ENCODE assay signal across 38 cellular contexts in genomic region chr17:41462705-41463104, GRCh38. TPM values are rescaled to one million over a fixed set of nuclear protein-coding genes. Genes with fewer than 3 reads are reported as not detected.
"Had no signal": no experiment of that assay in that cellular context is flagged by ENCODE, and none has a peak within 500 bp of the region (broad histone marks: within the 10 kb centered on the region; RNA-seq: fewer than 3 reads in every experiment).

No MANE protein-coding gene starts in this region.

- DNase-seq: Karpas-422, Kasumi-1, KG1, MG63, MM.1S, MV-4-11, NCI-H1048, NCI-H1092, NCI-H1092 treated with DMSO at 0.1 percent for 48 hours, NCI-H1105, NCI-H1105 treated with DMSO at 0.1 percent for 48 hours, NCI-H1417, NCI-H1417 treated with DMSO at 0.1 percent for 48 hours, NCI-H1436, NCI-H1436 treated with DMSO at 0.1 percent for 48 hours, NCI-H146, NCI-H1694, NCI-H1694 treated with DMSO at 0.1 percent for 48 hours, NCI-H187, NCI-H187 treated with DMSO at 0.1 percent for 48 hours, NCI-H1930, NCI-H2029, NCI-H2029 treated with DMSO at 0.1 percent for 48 hours, NCI-H2081, NCI-H2081 treated with DMSO at 0.1 percent for 48 hours, NCI-H2107, NCI-H2171, NCI-H2171 treated with DMSO at 0.1 percent for 48 hours, NCI-H2227 treated with DMSO at 0.1 percent for 48 hours, NCI-H226, NCI-H345, NCI-H446, NCI-H446 treated with DMSO at 0.1 percent for 48 hours had no signal

- H3K9ac ChIP-seq: KMS-11 had no signal

- H3K4me2 ChIP-seq: KMS-11 had no signal

- H3K4me3 ChIP-seq: MG63 had no signal

- H3K27ac ChIP-seq: KMS-11 had no signal

- H3K27me3 ChIP-seq: MG63 had no signal

- H3K36me3 ChIP-seq: MG63 had no signal

RNA-seq across cellular contexts. Expression of gene KRT32, which starts 4.5 kb away (rescaled TPM):
- total RNA-seq: LHCN-M2, MCF 10A, NCI-H460 had no signal

RNA-seq across cellular contexts. Expression of gene KRT35, which starts 18.2 kb away (rescaled TPM):
- total RNA-seq: LHCN-M2, M059J, MCF 10A, NCI-H460 had no signal

RNA-seq across cellular contexts. Expression of gene KRT38, which starts 21.9 kb away (rescaled TPM):
- total RNA-seq: LHCN-M2, M059J, MCF 10A, NCI-H460 had no signal

RNA-seq across cellular contexts. Expression of gene KRT36, which starts 27.0 kb away (rescaled TPM):
- total RNA-seq: LHCN-M2, MCF 10A, NCI-H460 had no signal

RNA-seq across cellular contexts. Expression of gene KRT37, which starts 38.3 kb away (rescaled TPM):
- total RNA-seq: LHCN-M2, M059J, MCF 10A, NCI-H460 had no signal
